In the genomic region with DNA sequence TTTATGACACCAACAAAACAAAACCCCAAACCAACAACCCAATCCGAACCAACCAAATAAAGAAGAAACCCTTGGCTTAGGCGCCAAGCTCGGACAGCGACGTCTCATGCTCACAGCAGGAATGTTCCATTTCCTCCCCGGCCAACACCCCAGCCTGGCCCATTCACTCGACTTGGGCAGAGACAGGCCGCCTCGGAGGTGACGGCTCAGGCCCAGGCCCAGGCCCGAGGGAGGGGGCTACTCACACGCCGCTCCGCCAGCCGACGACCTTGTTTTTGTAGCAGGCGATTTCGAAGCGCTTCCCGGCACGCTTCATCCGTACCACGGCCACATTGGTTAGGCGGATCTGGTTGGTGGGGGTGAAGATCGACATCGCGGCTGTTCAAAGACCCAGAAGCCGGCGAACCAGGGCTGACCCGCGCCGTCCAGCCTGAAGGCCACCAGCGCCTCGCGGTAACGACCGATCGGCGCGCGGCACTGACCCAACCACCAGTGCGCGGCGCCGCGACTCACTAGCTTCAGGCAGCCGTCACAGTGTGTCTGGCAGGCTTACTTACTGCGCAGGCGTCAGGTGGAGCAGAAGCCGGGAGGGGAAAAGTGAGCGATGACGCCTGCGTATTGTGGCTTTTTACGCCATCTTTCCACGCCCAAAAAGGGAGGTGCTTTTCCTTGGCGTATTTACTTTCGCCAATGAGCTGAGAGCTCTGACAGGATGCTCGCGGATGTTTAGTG, we compare ENCODE assay signal across 1 cellular context.
A peak's percentile ranks its signal among the peaks of the same experiment; 100 is the strongest.
TF ChIP-seq lines count a peak whose summit lies in the region.

A gene (minus strand): TSS at position 542 of the 732 bp plus-strand sequence. CDS start 169 bp downstream, at position 373.

TF ChIP-seq in GM12878, 131 proteins besides CTCF, POLR2A, EP300 and RAD21 (continued from another document):
- TF ChIP-seq, protein P1, sequence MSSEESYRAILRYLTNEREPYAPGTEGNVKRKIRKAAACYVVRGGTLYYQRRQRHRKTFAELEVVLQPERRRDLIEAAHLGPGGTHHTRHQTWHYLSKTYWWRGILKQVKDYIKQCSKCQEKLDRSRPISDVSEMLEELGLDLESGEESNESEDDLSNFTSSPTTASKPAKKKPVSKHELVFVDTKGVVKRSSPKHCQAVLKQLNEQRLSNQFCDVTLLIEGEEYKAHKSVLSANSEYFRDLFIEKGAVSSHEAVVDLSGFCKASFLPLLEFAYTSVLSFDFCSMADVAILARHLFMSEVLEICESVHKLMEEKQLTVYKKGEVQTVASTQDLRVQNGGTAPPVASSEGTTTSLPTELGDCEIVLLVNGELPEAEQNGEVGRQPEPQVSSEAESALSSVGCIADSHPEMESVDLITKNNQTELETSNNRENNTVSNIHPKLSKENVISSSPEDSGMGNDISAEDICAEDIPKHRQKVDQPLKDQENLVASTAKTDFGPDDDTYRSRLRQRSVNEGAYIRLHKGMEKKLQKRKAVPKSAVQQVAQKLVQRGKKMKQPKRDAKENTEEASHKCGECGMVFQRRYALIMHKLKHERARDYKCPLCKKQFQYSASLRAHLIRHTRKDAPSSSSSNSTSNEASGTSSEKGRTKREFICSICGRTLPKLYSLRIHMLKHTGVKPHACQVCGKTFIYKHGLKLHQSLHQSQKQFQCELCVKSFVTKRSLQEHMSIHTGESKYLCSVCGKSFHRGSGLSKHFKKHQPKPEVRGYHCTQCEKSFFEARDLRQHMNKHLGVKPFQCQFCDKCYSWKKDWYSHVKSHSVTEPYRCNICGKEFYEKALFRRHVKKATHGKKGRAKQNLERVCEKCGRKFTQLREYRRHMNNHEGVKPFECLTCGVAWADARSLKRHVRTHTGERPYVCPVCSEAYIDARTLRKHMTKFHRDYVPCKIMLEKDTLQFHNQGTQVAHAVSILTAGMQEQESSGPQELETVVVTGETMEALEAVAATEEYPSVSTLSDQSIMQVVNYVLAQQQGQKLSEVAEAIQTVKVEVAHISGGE (CRISPR knock-in tag; IDR thresholded peaks at IDR 0.05) = peak; percentile 87
- TF ChIP-seq TCF12 (IDR thresholded peaks at IDR 0.05; ENCODE audit: low read depth, low read length) (peak; percentile 26; the same call in 1 of the 2 replicates), FOXK2 (IDR thresholded peaks at IDR 0.05) (peak; percentile 90), ZNF207 (IDR thresholded peaks at IDR 0.05; ENCODE audit: borderline replicate concordance) (peak; percentile 40; the same call in 1 of the 2 replicates), SIX5 (IDR thresholded peaks at IDR 0.05; ENCODE audit: low read depth, low read length, severe bottlenecking) (peak; percentile 56), BACH1 (IDR thresholded peaks at IDR 0.05; ENCODE audit: borderline replicate concordance) (peak; percentile 83), CREM (IDR thresholded peaks at IDR 0.05; ENCODE audit: low read depth) (peak; percentile 77), NBN (IDR thresholded peaks at IDR 0.05) (peak; percentile 60; the same call in 1 of the 2 replicates), HDAC6 (IDR thresholded peaks at IDR 0.05; ENCODE audit: unreplicated experiment) (peak; percentile 43), SP1 (IDR thresholded peaks at IDR 0.05; ENCODE audit: low read depth, low read length) (peak; percentile 81), SIN3A (IDR thresholded peaks at IDR 0.05; ENCODE audit: low read depth, low read length) (0 out of 2 replicates have a peak, but pooled peaks have one; percentile 18), BHLHE40 (IDR thresholded peaks at IDR 0.05; ENCODE audit: borderline replicate concordance in 1 of 2, low read depth in 2 of 2, low read length in 1 of 2) (peak in 1 of 2 experiments; percentile 57; a peak in 1 of 4 replicates), RELA (IDR thresholded peaks at IDR 0.05; ENCODE audit: borderline replicate concordance, partially characterized antibody) (peak; percentile 10), POLR2AphosphoS2 (IDR thresholded peaks at IDR 0.05; ENCODE audit: low read depth, low read length) (peak; percentile 62; the same call in 1 of the 2 replicates), NRF1 (conservative IDR thresholded peaks at IDR 0.05; ENCODE audit: low read depth, low read length) (peak; percentile 70), CREB1 (IDR thresholded peaks at IDR 0.05; ENCODE audit: low read depth) (peak; percentile 84), SMAD5 (IDR thresholded peaks at IDR 0.05; ENCODE audit: low read depth) (peak; percentile 66; the same call in 1 of the 2 replicates), RUNX3 (IDR thresholded peaks at IDR 0.05; ENCODE audit: low read length) (peak; percentile 52), POLR2AphosphoS5 (IDR thresholded peaks at IDR 0.05; ENCODE audit: low read length) (peak; percentile 86; the same call in 1 of the 2 replicates), PML (IDR thresholded peaks at IDR 0.05; ENCODE audit: low read length) (0 out of 2 replicates have a peak, but pooled peaks have one; percentile 62), YY1 (IDR thresholded peaks at IDR 0.05; ENCODE audit: low read depth, low read length) (peak; percentile 82), ATF7 (IDR thresholded peaks at IDR 0.05; ENCODE audit: low read depth) (peak; percentile 55), IKZF1 (conservative IDR thresholded peaks at IDR 0.05) (peak; percentile 54), HCFC1 (IDR thresholded peaks at IDR 0.05; ENCODE audit: low read length) (peak; percentile 68), TAF1 (IDR thresholded peaks at IDR 0.05; ENCODE audit: borderline replicate concordance, low read depth, low read length) (peak; percentile 79), DPF2 (IDR thresholded peaks at IDR 0.05) (peak; percentile 36; the same call in 1 of the 2 replicates), POU2F2 (IDR thresholded peaks at IDR 0.05; ENCODE audit: borderline replicate concordance, low read depth, low read length) (peak; percentile 67; the same call in 1 of the 3 replicates), SMARCA5 (IDR thresholded peaks at IDR 0.05) (0 out of 2 replicates have a peak, but pooled peaks have one; percentile 7)
- TF ChIP-seq, protein P2, sequence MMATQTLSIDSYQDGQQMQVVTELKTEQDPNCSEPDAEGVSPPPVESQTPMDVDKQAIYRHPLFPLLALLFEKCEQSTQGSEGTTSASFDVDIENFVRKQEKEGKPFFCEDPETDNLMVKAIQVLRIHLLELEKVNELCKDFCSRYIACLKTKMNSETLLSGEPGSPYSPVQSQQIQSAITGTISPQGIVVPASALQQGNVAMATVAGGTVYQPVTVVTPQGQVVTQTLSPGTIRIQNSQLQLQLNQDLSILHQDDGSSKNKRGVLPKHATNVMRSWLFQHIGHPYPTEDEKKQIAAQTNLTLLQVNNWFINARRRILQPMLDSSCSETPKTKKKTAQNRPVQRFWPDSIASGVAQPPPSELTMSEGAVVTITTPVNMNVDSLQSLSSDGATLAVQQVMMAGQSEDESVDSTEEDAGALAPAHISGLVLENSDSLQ (IDR thresholded peaks at IDR 0.05) = peak; percentile 69; the same call in 1 of the 2 replicates
- TF ChIP-seq, protein P3, sequence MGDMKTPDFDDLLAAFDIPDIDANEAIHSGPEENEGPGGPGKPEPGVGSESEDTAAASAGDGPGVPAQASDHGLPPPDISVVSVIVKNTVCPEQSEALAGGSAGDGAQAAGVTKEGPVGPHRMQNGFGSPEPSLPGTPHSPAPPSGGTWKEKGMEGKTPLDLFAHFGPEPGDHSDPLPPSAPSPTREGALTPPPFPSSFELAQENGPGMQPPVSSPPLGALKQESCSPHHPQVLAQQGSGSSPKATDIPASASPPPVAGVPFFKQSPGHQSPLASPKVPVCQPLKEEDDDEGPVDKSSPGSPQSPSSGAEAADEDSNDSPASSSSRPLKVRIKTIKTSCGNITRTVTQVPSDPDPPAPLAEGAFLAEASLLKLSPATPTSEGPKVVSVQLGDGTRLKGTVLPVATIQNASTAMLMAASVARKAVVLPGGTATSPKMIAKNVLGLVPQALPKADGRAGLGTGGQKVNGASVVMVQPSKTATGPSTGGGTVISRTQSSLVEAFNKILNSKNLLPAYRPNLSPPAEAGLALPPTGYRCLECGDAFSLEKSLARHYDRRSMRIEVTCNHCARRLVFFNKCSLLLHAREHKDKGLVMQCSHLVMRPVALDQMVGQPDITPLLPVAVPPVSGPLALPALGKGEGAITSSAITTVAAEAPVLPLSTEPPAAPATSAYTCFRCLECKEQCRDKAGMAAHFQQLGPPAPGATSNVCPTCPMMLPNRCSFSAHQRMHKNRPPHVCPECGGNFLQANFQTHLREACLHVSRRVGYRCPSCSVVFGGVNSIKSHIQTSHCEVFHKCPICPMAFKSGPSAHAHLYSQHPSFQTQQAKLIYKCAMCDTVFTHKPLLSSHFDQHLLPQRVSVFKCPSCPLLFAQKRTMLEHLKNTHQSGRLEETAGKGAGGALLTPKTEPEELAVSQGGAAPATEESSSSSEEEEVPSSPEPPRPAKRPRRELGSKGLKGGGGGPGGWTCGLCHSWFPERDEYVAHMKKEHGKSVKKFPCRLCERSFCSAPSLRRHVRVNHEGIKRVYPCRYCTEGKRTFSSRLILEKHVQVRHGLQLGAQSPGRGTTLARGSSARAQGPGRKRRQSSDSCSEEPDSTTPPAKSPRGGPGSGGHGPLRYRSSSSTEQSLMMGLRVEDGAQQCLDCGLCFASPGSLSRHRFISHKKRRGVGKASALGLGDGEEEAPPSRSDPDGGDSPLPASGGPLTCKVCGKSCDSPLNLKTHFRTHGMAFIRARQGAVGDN (IDR thresholded peaks at IDR 0.05) = 0 out of 2 replicates have a peak, but pooled peaks have one; percentile 34
- TF ChIP-seq, protein P4, sequence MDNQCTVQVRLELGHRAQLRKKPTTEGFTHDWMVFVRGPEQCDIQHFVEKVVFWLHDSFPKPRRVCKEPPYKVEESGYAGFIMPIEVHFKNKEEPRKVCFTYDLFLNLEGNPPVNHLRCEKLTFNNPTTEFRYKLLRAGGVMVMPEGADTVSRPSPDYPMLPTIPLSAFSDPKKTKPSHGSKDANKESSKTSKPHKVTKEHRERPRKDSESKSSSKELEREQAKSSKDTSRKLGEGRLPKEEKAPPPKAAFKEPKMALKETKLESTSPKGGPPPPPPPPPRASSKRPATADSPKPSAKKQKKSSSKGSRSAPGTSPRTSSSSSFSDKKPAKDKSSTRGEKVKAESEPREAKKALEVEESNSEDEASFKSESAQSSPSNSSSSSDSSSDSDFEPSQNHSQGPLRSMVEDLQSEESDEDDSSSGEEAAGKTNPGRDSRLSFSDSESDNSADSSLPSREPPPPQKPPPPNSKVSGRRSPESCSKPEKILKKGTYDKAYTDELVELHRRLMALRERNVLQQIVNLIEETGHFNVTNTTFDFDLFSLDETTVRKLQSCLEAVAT (IDR thresholded peaks at IDR 0.05) = peak; percentile 26; the same call in 1 of the 2 replicates
